Comparison of ENCODE assay signal across 8 cellular contexts in genomic region chr19:43668406-43669158, GRCh38. TPM values are rescaled to one million over a fixed set of nuclear protein-coding genes. Genes with fewer than 3 reads are reported as not detected.
DNase-seq lines count a peak whose midpoint lies in the region; ATAC-seq and TF ChIP-seq lines count a peak whose summit lies in the region.

No MANE protein-coding gene starts in this region.

- peaks cover 47% of the 10 kb centered on the region for H3K36me3 Mint-ChIP-seq in Calu3 (ENCODE audit: insufficient read depth, unreplicated experiment)
- H3K36me3 Mint-ChIP-seq in activated T-cell treated with anti-CD3 and anti-CD28 coated beads, Interleukin-2, amount 50 U/mL, for 24 hours (ENCODE audit: low read depth) = peaks cover 11% of the 10 kb centered on the region

- peak overlapping the region; percentile 72 for H3K27ac Mint-ChIP-seq in Calu3 (ENCODE audit: unreplicated experiment)
- peak overlapping the region; percentile 86 for H3K27ac Mint-ChIP-seq in activated T-cell treated with anti-CD3 and anti-CD28 coated beads, Interleukin-2, amount 50 U/mL, for 24 hours

- H3K4me3 ChIP-seq in HUES6 (ENCODE audit: low read depth, low read length) (peak overlapping the region; percentile 73), mucosa of rectum (ENCODE audit: low read length in 2 of 2) (peak overlapping the region; percentile 77 to 82)

- H3K9ac ChIP-seq in HUES6 (ENCODE audit: low read length) = peak overlapping the region; percentile 36
- H3K9ac ChIP-seq in mucosa of rectum (ENCODE audit: low read depth in 1 of 2, low read length in 2 of 2) = peak overlapping the region; percentile 87 to 96

- H3K36me3 ChIP-seq in HUES6 (ENCODE audit: control insufficient read depth, insufficient read depth, low read length) (peaks cover 12% of the 10 kb centered on the region), mucosa of rectum (ENCODE audit: control insufficient read depth in 2 of 2, insufficient read depth in 2 of 2, low read length in 2 of 2) (peaks cover 4 to 20% of the 10 kb centered on the region in 2 donors)

- no TSS peak for BruUV-seq in Calu3 (replicated peaks; lab: Mats Ljungman, UMichigan)

- peak overlapping the region; percentile 99 for H3K4me3 Mint-ChIP-seq in Calu3 (ENCODE audit: low read depth, unreplicated experiment)
- peak overlapping the region; percentile 80 for H3K4me3 Mint-ChIP-seq in activated T-cell treated with anti-CD3 and anti-CD28 coated beads, Interleukin-2, amount 50 U/mL, for 24 hours

- intact Hi-C loops in Calu3 (cut with micrococcal nuclease; ENCODE audit: unreplicated experiment) = loop anchor here (2.0 to 5.0 kb wide), 2 partner anchors 32 to 54 kb away; no protein-coding TSS in a partner anchor

- TF ChIP-seq CTCF in Calu3 (IDR thresholded peaks at IDR 0.05; ENCODE audit: unreplicated experiment) = no peak

- H3K4me1 Mint-ChIP-seq in Calu3 (ENCODE audit: low read depth, unreplicated experiment) = peaks cover 23% of the 10 kb centered on the region
- H3K4me1 Mint-ChIP-seq in activated T-cell treated with anti-CD3 and anti-CD28 coated beads, Interleukin-2, amount 50 U/mL, for 24 hours (ENCODE audit: low read depth) = peaks cover 47% of the 10 kb centered on the region

- CTCF ChIA-PET in Calu3 (lab: Charles Lee) = interaction anchor here (0.5 to 2.7 kb wide), 26 partner anchors 9 to 603 kb away, joined by 3 to 31 read pairs (median 4); partner anchors contain the start of genes IRGQ, ZNF221 and ZNF576

- H3K27ac ChIP-seq in HUES6 (ENCODE audit: low read depth, low read length) (peak overlapping the region; percentile 48; the same call in 1 of the 2 replicates), mucosa of rectum (ENCODE audit: low read depth in 2 of 2, low read length in 2 of 2) (peak overlapping the region; percentile 95 to 98)

- H3K9me3 ChIP-seq in HUES6 (ENCODE audit: control insufficient read depth, insufficient read depth, low read depth, low read length) (no peaks in the 10 kb centered on the region), mucosa of rectum (ENCODE audit: control insufficient read depth in 2 of 2, low read length in 2 of 2) (no peaks in the 10 kb centered on the region)

- ATAC-seq in GM21447 (IDR thresholded peaks at IDR 0.05; ENCODE audit: unreplicated experiment) = peak; percentile 87

- TF ChIP-seq POLR2A in erythroblast (IDR thresholded peaks at IDR 0.05; ENCODE audit: low read length) = no peak

- H3K4me1 ChIP-seq in HUES6 (ENCODE audit: control insufficient read depth, insufficient read depth, low read length) (peaks cover 23% of the 10 kb centered on the region), mucosa of rectum (ENCODE audit: control insufficient read depth in 2 of 2, insufficient read depth in 2 of 2, low read length in 2 of 2) (peaks cover 8 to 21% of the 10 kb centered on the region in 2 donors)

- peaks cover 3% of the 10 kb centered on the region for H3K9me3 Mint-ChIP-seq in Calu3 (ENCODE audit: low read depth, unreplicated experiment)
- H3K9me3 Mint-ChIP-seq in activated T-cell treated with anti-CD3 and anti-CD28 coated beads, Interleukin-2, amount 50 U/mL, for 24 hours = no peaks in the 10 kb centered on the region

- peak; percentile 98 for DNase-seq in Calu3
- DNase-seq in OCI-M1 (lab: John Stamatoyannopoulos, UW) = peak; percentile 100
- DNase-seq in activated T-cell treated with anti-CD3 and anti-CD28 coated beads, Interleukin-2, amount 50 U/mL, for 24 hours = peak; percentile 96
- peak; percentile 99 to 100 for DNase-seq in erythroblast (lab: John Stamatoyannopoulos, UW)
- peak; percentile 82 to 85 for DNase-seq in stimulated activated CD8-positive, alpha-beta memory T cell treated with anti-CD3 and anti-CD28 coated beads, Interleukin-4, amount 100 ng/mL, for 4 hours (ENCODE audit: low read depth in 2 of 2, low spot score in 1 of 2)

- H3K27me3 ChIP-seq in HUES6 (ENCODE audit: control insufficient read depth, insufficient read depth, low read length) (peaks cover 22% of the 10 kb centered on the region), mucosa of rectum (ENCODE audit: control insufficient read depth in 2 of 2, insufficient read depth in 2 of 2, low read length in 2 of 2) (no peaks in the 10 kb centered on the region)

- no peaks in the 10 kb centered on the region for H3K27me3 Mint-ChIP-seq in Calu3 (ENCODE audit: unreplicated experiment)
- H3K27me3 Mint-ChIP-seq in activated T-cell treated with anti-CD3 and anti-CD28 coated beads, Interleukin-2, amount 50 U/mL, for 24 hours = no peaks in the 10 kb centered on the region

RNA-seq across cellular contexts. Expression of gene PLAUR, which starts 1.4 kb away (rescaled TPM):
- total RNA-seq in Calu3 (2022) = 78.2 and 147 TPM in 2 replicates

RNA-seq across cellular contexts. Expression of gene CADM4, which starts 28.9 kb away (rescaled TPM):
- 14.5 and 17.5 TPM in 2 replicates for total RNA-seq in Calu3 (2022)

RNA-seq across cellular contexts. Expression of gene IRGC, which starts 47.3 kb away (rescaled TPM):
- total RNA-seq in Calu3 (2022) = not detected in 2 replicates

RNA-seq across cellular contexts. Expression of gene ZNF428, which starts 49.2 kb away (rescaled TPM):
- total RNA-seq in Calu3 (2022) = 32.8 and 33.2 TPM in 2 replicates

RNA-seq across cellular contexts. Expression of gene SRRM5, which starts 56.7 kb away (rescaled TPM):
- total RNA-seq in Calu3 (2022) = 1.9 and 2.0 TPM in 2 replicates

Comparison
In these comparisons a context has a peak if more than half of its experiments do, and no peak if none do; other contexts are left out.
1. Peak in every context shown above with its lines: DNase-seq, ATAC-seq, H3K4me3 ChIP-seq and H3K27ac ChIP-seq.